Comparison of ENCODE assay signal across 19 cellular contexts in the genomic region with DNA sequence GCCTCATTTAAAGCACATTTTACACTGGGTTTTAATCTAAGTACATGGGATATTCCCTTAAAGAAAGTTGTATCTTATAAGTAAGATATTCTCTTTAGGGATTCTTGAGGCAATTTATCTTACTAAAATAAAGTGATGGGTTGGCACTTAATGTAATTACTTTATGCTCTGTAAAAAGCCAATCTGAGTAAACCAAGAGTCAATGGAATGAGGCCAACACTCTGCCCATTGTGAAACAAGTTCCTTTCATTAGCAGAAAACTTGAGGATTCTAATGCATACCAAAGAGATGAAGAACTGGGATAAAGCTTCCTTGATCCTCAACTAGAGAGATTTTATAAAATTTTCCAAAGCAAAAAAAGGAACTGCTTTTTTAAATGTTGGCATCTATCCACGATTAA.
A peak's percentile ranks its signal among the peaks of the same experiment; 100 is the strongest.
DNase-seq lines count a peak whose midpoint lies in the region; ATAC-seq and TF ChIP-seq lines count a peak whose summit lies in the region.
"Had no signal": no experiment of that assay in that cellular context is flagged by ENCODE, and none has a peak within 500 bp of the region (broad histone marks: within the 10 kb centered on the region; RNA-seq: fewer than 3 reads in every experiment).

No MANE protein-coding gene starts in this region.

- peaks cover 1% of the 10 kb centered on the region for H3K27me3 Mint-ChIP-seq in GM23338 (ENCODE audit: insufficient read depth, low read depth, poor library complexity)
- H3K27me3 Mint-ChIP-seq: activated CD4-positive, alpha-beta T cell treated with anti-CD3 and anti-CD28 coated beads, Interleukin-2, amount 10 ng/mL, durations not matched to agents 7 days and 5 days; activated naive CD4-positive, alpha-beta T cell treated with anti-CD3 and anti-CD28 coated beads, Interleukin-2, amount 50 U/mL, for 24 hours; effector memory CD8-positive, alpha-beta T cell; naive B cell had no signal

- peaks cover 6% of the 10 kb centered on the region; the same call in 2 of the 3 replicates for H3K4me1 Mint-ChIP-seq in GM23338
- H3K4me1 Mint-ChIP-seq: activated CD4-positive, alpha-beta T cell treated with anti-CD3 and anti-CD28 coated beads, Interleukin-2, amount 10 ng/mL, durations not matched to agents 7 days and 5 days; activated naive CD4-positive, alpha-beta T cell treated with anti-CD3 and anti-CD28 coated beads, Interleukin-2, amount 50 U/mL, for 24 hours; naive B cell had no signal

- H3K27me3 ChIP-seq in GM23338 (ENCODE audit: insufficient read depth): no peaks in the 10 kb centered on the region
- H3K27me3 ChIP-seq: gastrocnemius medialis had no signal

- no peak overlapping the region for H3K27ac Mint-ChIP-seq in GM23338
- H3K27ac Mint-ChIP-seq: activated CD4-positive, alpha-beta T cell treated with anti-CD3 and anti-CD28 coated beads, Interleukin-2, amount 10 ng/mL, durations not matched to agents 7 days and 5 days; activated naive CD4-positive, alpha-beta T cell treated with anti-CD3 and anti-CD28 coated beads, Interleukin-2, amount 50 U/mL, for 24 hours; effector memory CD8-positive, alpha-beta T cell; naive B cell had no signal

- peaks cover 14% of the 10 kb centered on the region for H3K4me1 ChIP-seq in GM23338 (ENCODE audit: insufficient read depth)
- H3K4me1 ChIP-seq: gastrocnemius medialis, psoas muscle had no signal

- no peaks in the 10 kb centered on the region for H3K36me3 Mint-ChIP-seq in GM23338 (ENCODE audit: low read depth)

- no peaks in the 10 kb centered on the region for H3F3A ChIP-seq in GM23338 (replicated peaks; ENCODE audit: low read depth)

- H3K27ac ChIP-seq in 22Rv1 (peak overlapping the region; percentile 47), GM23338 (ENCODE audit: low read depth) (no peak overlapping the region)
- H3K27ac ChIP-seq: gastrocnemius medialis, PC-9, psoas muscle had no signal

- peaks cover 3% of the 10 kb centered on the region; the same call in 1 of the 3 replicates for H3K9me3 Mint-ChIP-seq in GM23338

- H3K79me2 ChIP-seq in GM23338 (replicated peaks; ENCODE audit: insufficient read depth): no peaks in the 10 kb centered on the region

- no peaks in the 10 kb centered on the region for H3K9me2 ChIP-seq in GM23338 (ENCODE audit: insufficient read depth)

- no peak overlapping the region for H3K4me2 ChIP-seq in GM23338
- H3K4me2 ChIP-seq: PC-9 had no signal

- H3K4me3 Mint-ChIP-seq in GM23338: no peak overlapping the region
- H3K4me3 Mint-ChIP-seq: activated CD4-positive, alpha-beta T cell treated with anti-CD3 and anti-CD28 coated beads, Interleukin-2, amount 10 ng/mL, durations not matched to agents 7 days and 5 days; activated naive CD4-positive, alpha-beta T cell treated with anti-CD3 and anti-CD28 coated beads, Interleukin-2, amount 50 U/mL, for 24 hours; effector memory CD8-positive, alpha-beta T cell; naive B cell had no signal

- no peaks in the 10 kb centered on the region for H4K20me1 ChIP-seq in GM23338 (replicated peaks; ENCODE audit: insufficient read depth)

- TF ChIP-seq CTCF in 22Rv1 (IDR thresholded peaks at IDR 0.05) (no peak), GM23338 (conservative IDR thresholded peaks at IDR 0.05; ENCODE audit: low read depth in 2 of 2) (no peak), fibroblast of the aortic adventitia (IDR thresholded peaks at IDR 0.05; ENCODE audit: insufficient read depth, low read length) (no peak)

- ATAC-seq in GM23338 (peak; percentile 41; the same call in 2 of the 3 replicates), GM21447 (IDR thresholded peaks at IDR 0.05; ENCODE audit: unreplicated experiment) (no peak), HG02588 (IDR thresholded peaks at IDR 0.05; ENCODE audit: unreplicated experiment) (no peak)
- ATAC-seq: effector memory CD8-positive, alpha-beta T cell; gastrocnemius medialis; psoas muscle; stimulated activated naive CD8-positive, alpha-beta T cell treated with anti-CD3 and anti-CD28 coated beads, Interleukin-15, Interleukin-2, amounts not matched to agents 100 U/mL and 50 U/mL, for 24 hours had no signal

- H3K36me3 ChIP-seq in GM23338 (ENCODE audit: insufficient read depth): no peaks in the 10 kb centered on the region

- DNase-seq in GM23338 (ENCODE audit: low spot score): peak; percentile 41
- peak; percentile 63 for DNase-seq in amniotic epithelial cell (ENCODE audit: low read depth)
- peak; percentile 52 for DNase-seq in fibroblast of the aortic adventitia (ENCODE audit: low read depth)
- DNase-seq in NCI-H146 treated with DMSO at 0.1 percent for 48 hours (lab: John Stamatoyannopoulos, UW; ENCODE audit: unreplicated experiment): no peak
- no peak for DNase-seq in stimulated activated CD4-positive, alpha-beta T cell treated with anti-CD3 and anti-CD28 coated beads, Interleukin-2, amount 100 ng/mL, for 48 hours
- DNase-seq: ACHN; activated CD4-positive, alpha-beta T cell treated with anti-CD3 and anti-CD28 coated beads, Interleukin-2, amount 10 ng/mL, durations not matched to agents 7 days and 5 days; activated T-cell treated with anti-CD3 and anti-CD28 coated beads, Interleukin-2, amount 50 U/mL, for 1 hour; effector memory CD8-positive, alpha-beta T cell; gastrocnemius medialis; naive B cell; NCI-H1694 treated with DMSO at 0.1 percent for 48 hours; PC-9; psoas muscle; stimulated activated naive CD8-positive, alpha-beta T cell treated with anti-CD3 and anti-CD28 coated beads, Interleukin-15, Interleukin-2, amounts not matched to agents 100 U/mL and 50 U/mL, for 24 hours had no signal

- no peak overlapping the region for H3K4me3 ChIP-seq in GM23338
- H3K4me3 ChIP-seq in fibroblast of the aortic adventitia (ENCODE audit: low read depth, low read length): no peak overlapping the region
- H3K4me3 ChIP-seq: gastrocnemius medialis, PC-9, psoas muscle had no signal

- no peak overlapping the region for H2AFZ ChIP-seq in GM23338
- H2AFZ ChIP-seq: PC-9 had no signal

TF ChIP-seq in GM23338, 12 proteins besides CTCF, POLR2A, EP300 and RAD21 (continues in another document):
- TF ChIP-seq EZH2phosphoT487 (IDR thresholded peaks at IDR 0.05; ENCODE audit: unreplicated experiment): no peak
- no peak for TF ChIP-seq POLR2AphosphoS5 (IDR thresholded peaks at IDR 0.05; ENCODE audit: low read depth)
- TF ChIP-seq, protein P1, sequence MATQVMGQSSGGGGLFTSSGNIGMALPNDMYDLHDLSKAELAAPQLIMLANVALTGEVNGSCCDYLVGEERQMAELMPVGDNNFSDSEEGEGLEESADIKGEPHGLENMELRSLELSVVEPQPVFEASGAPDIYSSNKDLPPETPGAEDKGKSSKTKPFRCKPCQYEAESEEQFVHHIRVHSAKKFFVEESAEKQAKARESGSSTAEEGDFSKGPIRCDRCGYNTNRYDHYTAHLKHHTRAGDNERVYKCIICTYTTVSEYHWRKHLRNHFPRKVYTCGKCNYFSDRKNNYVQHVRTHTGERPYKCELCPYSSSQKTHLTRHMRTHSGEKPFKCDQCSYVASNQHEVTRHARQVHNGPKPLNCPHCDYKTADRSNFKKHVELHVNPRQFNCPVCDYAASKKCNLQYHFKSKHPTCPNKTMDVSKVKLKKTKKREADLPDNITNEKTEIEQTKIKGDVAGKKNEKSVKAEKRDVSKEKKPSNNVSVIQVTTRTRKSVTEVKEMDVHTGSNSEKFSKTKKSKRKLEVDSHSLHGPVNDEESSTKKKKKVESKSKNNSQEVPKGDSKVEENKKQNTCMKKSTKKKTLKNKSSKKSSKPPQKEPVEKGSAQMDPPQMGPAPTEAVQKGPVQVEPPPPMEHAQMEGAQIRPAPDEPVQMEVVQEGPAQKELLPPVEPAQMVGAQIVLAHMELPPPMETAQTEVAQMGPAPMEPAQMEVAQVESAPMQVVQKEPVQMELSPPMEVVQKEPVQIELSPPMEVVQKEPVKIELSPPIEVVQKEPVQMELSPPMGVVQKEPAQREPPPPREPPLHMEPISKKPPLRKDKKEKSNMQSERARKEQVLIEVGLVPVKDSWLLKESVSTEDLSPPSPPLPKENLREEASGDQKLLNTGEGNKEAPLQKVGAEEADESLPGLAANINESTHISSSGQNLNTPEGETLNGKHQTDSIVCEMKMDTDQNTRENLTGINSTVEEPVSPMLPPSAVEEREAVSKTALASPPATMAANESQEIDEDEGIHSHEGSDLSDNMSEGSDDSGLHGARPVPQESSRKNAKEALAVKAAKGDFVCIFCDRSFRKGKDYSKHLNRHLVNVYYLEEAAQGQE (IDR thresholded peaks at IDR 0.05; ENCODE audit: unreplicated experiment): no peak
- TF ChIP-seq CREB1 (CRISPR knock-in tag; IDR thresholded peaks at IDR 0.05; ENCODE audit: low read depth): no peak
- no peak for TF ChIP-seq EZH2 (IDR thresholded peaks at IDR 0.05; ENCODE audit: low read depth, unreplicated experiment)

Comparison
In these comparisons a context has a peak if more than half of its experiments do, and no peak if none do; other contexts are left out.
1. DNase-seq: peak in GM23338 (single experiment), amniotic epithelial cell (single experiment) and fibroblast of the aortic adventitia (single experiment); none in NCI-H146 treated with DMSO at 0.1 percent for 48 hours (single experiment) and stimulated activated CD4-positive, alpha-beta T cell treated with anti-CD3 and anti-CD28 coated beads, Interleukin-2, amount 100 ng/mL, for 48 hours (0 of 2).